In the genomic region with DNA sequence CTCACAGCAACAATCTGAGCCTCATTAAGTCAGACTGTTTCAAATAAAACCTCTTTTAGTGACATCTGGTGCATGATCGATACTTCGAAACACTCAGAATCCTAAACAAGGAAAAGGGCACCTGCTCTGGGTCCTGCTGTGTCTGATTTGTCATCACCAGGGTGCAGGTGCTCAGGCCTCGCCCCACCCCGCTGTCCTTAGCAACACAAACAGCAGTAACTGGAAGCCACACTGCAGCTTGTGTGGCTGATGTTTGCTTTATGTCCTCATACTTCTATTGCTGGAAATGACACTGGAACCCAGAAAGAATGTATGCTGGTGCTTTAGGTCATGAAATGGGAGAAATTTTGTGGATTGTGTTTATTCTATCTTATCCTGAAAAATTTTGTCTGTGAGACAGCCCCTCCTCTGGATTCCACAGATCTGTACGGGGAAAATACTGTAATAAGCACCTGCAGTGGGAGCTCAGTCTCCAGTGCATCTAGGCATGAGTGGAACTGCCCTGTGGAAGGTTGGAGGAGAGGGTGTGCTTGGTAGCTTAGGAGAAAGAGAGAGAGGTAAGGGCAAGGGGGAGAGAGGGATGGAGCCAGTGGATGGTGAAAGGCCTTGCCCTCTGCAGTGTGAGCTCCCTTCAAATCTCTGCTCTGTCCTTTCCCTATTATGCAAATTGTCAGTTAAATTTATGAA, we compare ENCODE assay signal across 14 cellular contexts.
A peak's percentile ranks its signal among the peaks of the same experiment; 100 is the strongest.
DNase-seq lines count a peak whose midpoint lies in the region; ATAC-seq and TF ChIP-seq lines count a peak whose summit lies in the region.
"Had no signal": no experiment of that assay in that cellular context is flagged by ENCODE, and none has a peak within 500 bp of the region (broad histone marks: within the 10 kb centered on the region; RNA-seq: fewer than 3 reads in every experiment).

No MANE protein-coding gene starts in this region.

- no peak overlapping the region for H3K4me3 Mint-ChIP-seq in MCF 10A (ENCODE audit: unreplicated experiment)
- H3K4me3 Mint-ChIP-seq: activated naive CD8-positive, alpha-beta T cell; HFFc6 had no signal

- H3K27me3 ChIP-seq in upper lobe of left lung (no peaks in the 10 kb centered on the region), HAP-1 (ENCODE audit: low read depth) (no peaks in the 10 kb centered on the region)

- peak overlapping the region; percentile 55 to 70 (median 61) for H3K27ac ChIP-seq in upper lobe of left lung
- H3K27ac ChIP-seq: coronary artery had no signal

- DNase-seq in T47D (ENCODE audit: low read depth in 1 of 2, low spot score in 1 of 2) = peak; percentile 15 to 78
- no peak for DNase-seq in MCF 10A (ENCODE audit: unreplicated experiment)
- peak; percentile 99 for DNase-seq in NCI-H345 treated with DMSO at 0.1 percent for 48 hours (lab: John Stamatoyannopoulos, UW; ENCODE audit: unreplicated experiment)
- peak in 1 of 2 donors; percentile 88 for DNase-seq in upper lobe of left lung
- DNase-seq in HAP-1 (ENCODE audit: low spot score in 2 of 2) = no peak
- no peak for DNase-seq in inferior parietal cortex (ENCODE audit: extremely low spot score)
- DNase-seq: ACHN, HFFc6, T-helper 9 cell had no signal

- no peak for TF ChIP-seq CTCF in MCF 10A (IDR thresholded peaks at IDR 0.05; ENCODE audit: unreplicated experiment)
- no peak for TF ChIP-seq CTCF in upper lobe of left lung (IDR thresholded peaks at IDR 0.05)

- in situ Hi-C loops in T47D (cut with HindIII; ENCODE audit: low pct_unique_long_range_greater_than_20kb, low sequenced_read_pairs) (no loop called here), HAP-1 (cut with MboI; ENCODE audit: low sequenced_read_pairs) (no loop called here)

- H3K27me3 Mint-ChIP-seq in MCF 10A (ENCODE audit: insufficient read depth, unreplicated experiment) = no peaks in the 10 kb centered on the region

- no peak for TF ChIP-seq POLR2A in upper lobe of left lung (IDR thresholded peaks at IDR 0.05)

- ATAC-seq in esophagus mucosa = peak; percentile 92
- peak; percentile 59 to 88 for ATAC-seq in upper lobe of left lung (ENCODE audit: low FRiP score in 2 of 2)
- no peak for ATAC-seq in GM18907 (IDR thresholded peaks at IDR 0.05; ENCODE audit: unreplicated experiment)

- intact Hi-C loops in MCF 10A (cut with micrococcal nuclease) = no loop called here

- H3K4me3 ChIP-seq in upper lobe of left lung (no peak overlapping the region), HAP-1 (no peak overlapping the region)
- H3K4me3 ChIP-seq: coronary artery, smooth muscle cell had no signal

- H3K27ac Mint-ChIP-seq in MCF 10A (ENCODE audit: low read depth, unreplicated experiment) = no peak overlapping the region
- H3K27ac Mint-ChIP-seq: activated naive CD8-positive, alpha-beta T cell; HFFc6 had no signal

- POLR2A ChIA-PET in MCF 10A (lab: Yijun Ruan, JAX) = interaction anchor here (0.9 to 1.6 kb wide), 2 partner anchors 14 to 66 kb away, joined by 3 to 4 read pairs; no protein-coding TSS in a partner anchor

- H3K9me3 ChIP-seq in upper lobe of left lung (no peaks in the 10 kb centered on the region), HAP-1 (no peaks in the 10 kb centered on the region)

- WGBS in upper lobe of left lung, 2 donors = 57 to 80% methylated on average over 4 to 5 of the region's 5 CpGs

- no peaks in the 10 kb centered on the region for H3K36me3 ChIP-seq in upper lobe of left lung
- H3K36me3 ChIP-seq in HAP-1 (replicated peaks) = no peaks in the 10 kb centered on the region

- CTCF ChIA-PET in MCF 10A (lab: Yijun Ruan, JAX) = interaction anchor here (0.5 to 1.3 kb wide), 2 partner anchors 30 to 212 kb away, joined by 4 read pairs; no protein-coding TSS in a partner anchor

- H3K4me1 ChIP-seq in upper lobe of left lung = peaks cover 0 to 3% (median 0%) of the 10 kb centered on the region in 4 donors
- peaks cover 2% of the 10 kb centered on the region; the same call in 1 of the 2 replicates for H3K4me1 ChIP-seq in HAP-1

- H3K4me1 Mint-ChIP-seq in MCF 10A (ENCODE audit: insufficient read depth, unreplicated experiment) = peaks cover 6% of the 10 kb centered on the region

- peak in 3 of 4 donors; percentile 49 to 89 (median 54) for TF ChIP-seq EP300 in upper lobe of left lung (IDR thresholded peaks at IDR 0.05)

- BruUV-seq in MCF 10A (replicated peaks; lab: Mats Ljungman, UMichigan) = no TSS peak

- no peaks in the 10 kb centered on the region for H3K36me3 Mint-ChIP-seq in MCF 10A (ENCODE audit: insufficient read depth, unreplicated experiment)
- H3K36me3 Mint-ChIP-seq: activated naive CD8-positive, alpha-beta T cell had no signal

- H3K9me3 Mint-ChIP-seq in MCF 10A (ENCODE audit: unreplicated experiment) = no peaks in the 10 kb centered on the region
- H3K9me3 Mint-ChIP-seq: HFFc6 had no signal

Comparison
In these comparisons a context has a peak if more than half of its experiments do, and no peak if none do; other contexts are left out.
1. DNase-seq: peak in T47D (2 of 2) and NCI-H345 treated with DMSO at 0.1 percent for 48 hours (single experiment); none in MCF 10A (single experiment), HAP-1 (0 of 2) and inferior parietal cortex (single experiment).